In the genomic region with DNA sequence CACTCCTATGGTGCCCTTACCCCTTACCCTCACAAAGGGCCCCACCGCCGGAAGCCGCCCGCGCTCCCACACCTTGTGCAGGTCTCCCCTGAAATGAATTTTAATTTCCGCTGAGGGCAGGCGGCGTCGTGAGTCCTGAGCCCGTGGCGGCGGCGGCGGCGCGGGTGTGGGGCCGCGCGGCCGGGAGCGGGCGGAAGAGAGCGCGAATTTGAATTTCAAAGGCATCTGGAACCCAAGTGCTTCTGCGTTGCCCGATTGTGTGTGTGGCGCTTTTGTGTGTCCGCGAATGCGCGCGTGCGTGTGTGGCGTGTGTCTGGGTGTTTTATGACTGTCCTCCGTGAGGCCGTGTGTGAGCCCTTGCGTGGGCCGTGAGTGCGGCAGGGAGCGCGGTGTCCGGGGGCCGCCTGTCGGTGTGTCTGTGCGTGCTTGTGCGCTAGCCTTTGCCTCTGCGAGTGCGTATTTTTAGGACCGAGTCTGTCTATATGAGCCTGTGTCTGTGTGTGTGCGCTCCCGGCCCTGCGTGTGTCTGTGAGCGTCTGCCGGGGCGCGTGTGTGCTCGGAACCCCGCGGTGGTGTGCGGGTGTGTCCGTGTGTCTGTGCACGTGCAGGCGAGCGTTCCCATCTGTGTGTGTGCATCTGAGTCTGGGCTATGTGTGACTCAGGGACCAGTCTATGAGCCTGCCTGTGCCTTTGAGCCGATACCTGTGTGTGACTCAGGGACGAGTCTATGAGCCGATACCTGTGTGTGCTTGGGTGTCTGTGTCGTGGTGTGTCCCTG, we compare ENCODE assay signal across 8 cellular contexts. TPM values are rescaled to one million over a fixed set of nuclear protein-coding genes. Genes with fewer than 3 reads are reported as not detected.
A peak's percentile ranks its signal among the peaks of the same experiment; 100 is the strongest.
DNase-seq lines count a peak whose midpoint lies in the region; ATAC-seq, FAIRE-seq and TF ChIP-seq lines count a peak whose summit lies in the region.

No MANE protein-coding gene starts in this region.

- H3K27ac ChIP-seq in pancreas, result no peak overlapping the region

- H3K9me3 Mint-ChIP-seq in activated CD4-positive, alpha-beta T cell treated with anti-CD3 and anti-CD28 coated beads, Interleukin-2, amount 10 ng/mL, durations not matched to agents 7 days and 5 days, result no peaks in the 10 kb centered on the region
- H3K9me3 Mint-ChIP-seq in effector memory CD8-positive, alpha-beta T cell, result no peaks in the 10 kb centered on the region

- no peaks in the 10 kb centered on the region for H3K36me3 Mint-ChIP-seq in activated CD4-positive, alpha-beta T cell treated with anti-CD3 and anti-CD28 coated beads, Interleukin-2, amount 10 ng/mL, durations not matched to agents 7 days and 5 days (ENCODE audit: low read depth)
- H3K36me3 Mint-ChIP-seq in effector memory CD8-positive, alpha-beta T cell (ENCODE audit: insufficient read depth), result peaks cover 4% of the 10 kb centered on the region

- H3K4me3 ChIP-seq in BJ (ENCODE audit: low read depth, low read length) (peak overlapping the region; percentile 15), pancreas (peak overlapping the region in 2 of 4 donors; percentile 4 to 30)

- TF ChIP-seq CTCF in BJ (IDR thresholded peaks at IDR 0.05; ENCODE audit: insufficient read depth, low read depth, low read length), result peak; percentile 31
- TF ChIP-seq CTCF in pancreas (IDR thresholded peaks at IDR 0.05), result no peak

- peak overlapping the region; percentile 65 for H3K4me3 Mint-ChIP-seq in activated CD4-positive, alpha-beta T cell treated with anti-CD3 and anti-CD28 coated beads, Interleukin-2, amount 10 ng/mL, durations not matched to agents 7 days and 5 days
- H3K4me3 Mint-ChIP-seq in effector memory CD8-positive, alpha-beta T cell, result peak overlapping the region; percentile 84 to 93

- 10 to 11% methylated on average over 59 to 68 of the region's 68 CpGs for WGBS in pancreas, 2 donors

- peaks cover 25% of the 10 kb centered on the region for H3K27me3 ChIP-seq in BJ (ENCODE audit: control insufficient read depth, insufficient read depth, low read length)
- peaks cover 0 to 24% (median 2%) of the 10 kb centered on the region in 4 donors for H3K27me3 ChIP-seq in pancreas

- POLR2A ChIA-PET in BJ (lab: Charles Lee), result no interaction called here
- POLR2A ChIA-PET in activated CD4-positive, alpha-beta T cell treated with anti-CD3 and anti-CD28 coated beads, Interleukin-2, amount 10 ng/mL, durations not matched to agents 7 days and 5 days (lab: Charles Lee), result no interaction called here

- H3K4me1 ChIP-seq in pancreas, result peaks cover 0 to 7% (median 6%) of the 10 kb centered on the region in 3 donors

- H3K9me3 ChIP-seq in pancreas, result no peaks in the 10 kb centered on the region

- peaks cover 35% of the 10 kb centered on the region for H3K4me1 Mint-ChIP-seq in activated CD4-positive, alpha-beta T cell treated with anti-CD3 and anti-CD28 coated beads, Interleukin-2, amount 10 ng/mL, durations not matched to agents 7 days and 5 days
- peaks cover 20 to 21% of the 10 kb centered on the region in 2 donors for H3K4me1 Mint-ChIP-seq in effector memory CD8-positive, alpha-beta T cell (ENCODE audit: low read depth in 2 of 2)

- CTCF ChIA-PET in BJ (lab: Yijun Ruan, JAX), result interaction anchor here (1.0 to 1.7 kb wide), 2 partner anchors 9 to 17 kb away, joined by 3 to 7 read pairs; no protein-coding TSS in a partner anchor
- CTCF ChIA-PET in activated CD4-positive, alpha-beta T cell treated with anti-CD3 and anti-CD28 coated beads, Interleukin-2, amount 10 ng/mL, durations not matched to agents 7 days and 5 days (lab: Charles Lee), result interaction anchor here (1.8 kb wide), 1 partner anchor 17 kb away, joined by 5 read pairs; no protein-coding TSS in a partner anchor

- intact Hi-C loops in pancreas (cut with DNase I), result no loop called here

- no peak for FAIRE-seq in pancreas (lab: Jason Lieb, UNC)

- ATAC-seq in effector memory CD8-positive, alpha-beta T cell (replicated peaks), result peak; percentile 63
- peak; percentile 39 to 70 (median 62) for ATAC-seq in pancreas
- ATAC-seq in HG02981 (IDR thresholded peaks at IDR 0.05; ENCODE audit: unreplicated experiment), result no peak
- ATAC-seq in GM19452 (IDR thresholded peaks at IDR 0.05; ENCODE audit: unreplicated experiment), result no peak

- H3K36me3 ChIP-seq in BJ (ENCODE audit: control insufficient read depth, insufficient read depth, low read length), result no peaks in the 10 kb centered on the region
- no peaks in the 10 kb centered on the region for H3K36me3 ChIP-seq in pancreas

- H3K27ac Mint-ChIP-seq in activated CD4-positive, alpha-beta T cell treated with anti-CD3 and anti-CD28 coated beads, Interleukin-2, amount 10 ng/mL, durations not matched to agents 7 days and 5 days, result peak overlapping the region; percentile 50
- H3K27ac Mint-ChIP-seq in effector memory CD8-positive, alpha-beta T cell, result peak overlapping the region; percentile 23 to 77

- DNase-seq in BJ (ENCODE audit: low read depth), result no peak
- peak; percentile 23 for DNase-seq in activated CD4-positive, alpha-beta T cell treated with anti-CD3 and anti-CD28 coated beads, Interleukin-2, amount 10 ng/mL, durations not matched to agents 7 days and 5 days
- DNase-seq in effector memory CD8-positive, alpha-beta T cell, result no peak
- peak in 1 of 6 donors; percentile 40 for DNase-seq in pancreas
- no peak for DNase-seq in GOT3 (lab: John Stamatoyannopoulos, UW)
- no peak for DNase-seq in DMS79 treated with DMSO at 0.1 percent for 48 hours (lab: John Stamatoyannopoulos, UW)

- H3K27me3 Mint-ChIP-seq in activated CD4-positive, alpha-beta T cell treated with anti-CD3 and anti-CD28 coated beads, Interleukin-2, amount 10 ng/mL, durations not matched to agents 7 days and 5 days, result peaks cover 50% of the 10 kb centered on the region
- peaks cover 41 to 54% of the 10 kb centered on the region in 2 donors for H3K27me3 Mint-ChIP-seq in effector memory CD8-positive, alpha-beta T cell

RNA-seq across cellular contexts. Expression of a gene that starts 7.9 kb away (rescaled TPM):
- polyA plus RNA-seq in BJ (2011; rRNA removed) (6.4 and 9.2 TPM in 2 replicates), pancreas (under 1 TPM; 0.23 to 0.49 TPM)
- 6.2 and 7.2 TPM in 2 replicates for polyA minus RNA-seq in BJ (2011; rRNA and poly(A)+ RNA removed)
- under 1 TPM; 0.27 to 0.31 TPM for total RNA-seq in activated CD4-positive, alpha-beta T cell treated with anti-CD3 and anti-CD28 coated beads, Interleukin-2, amount 10 ng/mL, durations not matched to agents 7 days and 5 days
- 1 to 10 TPM in 1 of 6 donors, under 1 TPM in 5; 0.12 to 1.3 (median 0.43) TPM for total RNA-seq in pancreas

RNA-seq across cellular contexts. Expression of a gene that starts 43.7 kb away (rescaled TPM):
- polyA plus RNA-seq in BJ (2011; rRNA removed), result 92.8 and 169 TPM in 2 replicates
- polyA minus RNA-seq in BJ (2011; rRNA and poly(A)+ RNA removed), result 67.5 and 88.6 TPM in 2 replicates
- under 1 TPM; 0.08 to 0.25 TPM for total RNA-seq in activated CD4-positive, alpha-beta T cell treated with anti-CD3 and anti-CD28 coated beads, Interleukin-2, amount 10 ng/mL, durations not matched to agents 7 days and 5 days
- total RNA-seq in pancreas, result under 1 TPM in 3 of 6 donors, not detected in 3; 0.06 to 0.69 (median 0.15) TPM
- polyA plus RNA-seq in pancreas, result under 1 TPM in 1 of 2 donors, not detected in 1; 0.16 TPM

Comparison
In these comparisons a context has a peak if more than half of its experiments do, and no peak if none do; other contexts are left out.
1. ATAC-seq: peak in effector memory CD8-positive, alpha-beta T cell (single experiment) and pancreas (4 of 4); none in HG02981 (single experiment) and GM19452 (single experiment).